Comparison of ENCODE assay signal across 7 cellular contexts in the genomic region with DNA sequence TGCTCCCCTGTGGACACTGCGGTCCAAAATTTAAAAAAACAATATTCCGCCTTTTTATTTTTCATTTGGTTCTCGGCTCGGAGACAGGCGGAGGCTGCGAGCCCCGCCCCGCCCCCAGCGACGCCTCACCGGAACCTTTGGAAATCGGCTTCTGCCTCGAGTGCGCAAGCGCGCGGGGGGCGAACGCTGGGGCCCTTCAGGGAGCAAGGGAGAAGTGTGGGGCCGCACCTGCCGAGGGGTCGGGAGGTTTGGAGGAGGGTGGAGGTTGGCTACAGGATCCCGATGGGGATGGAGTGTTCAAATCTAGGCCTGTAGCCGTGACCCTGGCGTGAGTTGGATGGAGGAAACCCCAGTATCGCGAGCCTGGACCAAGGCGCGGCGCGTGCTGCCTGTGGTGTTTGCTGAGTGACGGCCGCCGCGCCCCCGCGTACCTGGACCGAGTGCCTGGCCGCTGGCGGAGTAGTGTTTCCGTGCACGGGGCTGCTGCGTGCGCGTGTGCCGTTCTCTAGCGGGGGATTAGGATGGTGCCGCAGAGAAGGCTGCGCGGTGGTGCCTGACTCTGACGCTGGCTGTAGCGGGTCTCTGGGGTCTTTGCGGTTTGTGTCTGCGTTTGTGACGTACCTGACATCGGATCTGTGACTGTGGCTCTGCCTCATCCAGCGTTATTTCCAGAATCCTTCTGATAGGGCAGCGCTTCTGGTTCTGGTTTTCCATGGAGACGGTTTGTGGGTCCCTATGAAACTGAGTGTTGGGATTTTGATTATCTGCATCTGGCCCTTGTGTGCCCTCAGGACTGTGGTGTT. TPM values are rescaled to one million over a fixed set of nuclear protein-coding genes. Genes with fewer than 3 reads are reported as not detected.
DNase-seq lines count a peak whose midpoint lies in the region; ATAC-seq and TF ChIP-seq lines count a peak whose summit lies in the region.

No MANE protein-coding gene starts in this region.

- intact Hi-C loops in activated CD4-positive, alpha-beta T cell treated with anti-CD3 and anti-CD28 coated beads, Interleukin-2, amount 10 ng/mL, durations not matched to agents 24 days and 14 days (cut with micrococcal nuclease): loop anchor here (1.0 to 10.0 kb wide), 6 partner anchors 62 to 441 kb away; a partner anchor contains a TSS
- intact Hi-C loops in left lung (cut with DNase I): no loop called here

- peaks cover 28% of the 10 kb centered on the region for H3K4me1 Mint-ChIP-seq in activated CD4-positive, alpha-beta T cell treated with anti-CD3 and anti-CD28 coated beads, Interleukin-2, amount 10 ng/mL, durations not matched to agents 24 days and 14 days

- H3K9me3 ChIP-seq in left lung: peaks cover 0 to 16% of the 10 kb centered on the region in 2 donors

- TF ChIP-seq CTCF in left lung (IDR thresholded peaks at IDR 0.05): no peak

- peaks cover 27% of the 10 kb centered on the region for H3K36me3 Mint-ChIP-seq in activated CD4-positive, alpha-beta T cell treated with anti-CD3 and anti-CD28 coated beads, Interleukin-2, amount 10 ng/mL, durations not matched to agents 24 days and 14 days (ENCODE audit: low read depth)

- DNase-seq in NCI-H2171 treated with DMSO at 0.1 percent for 48 hours (lab: John Stamatoyannopoulos, UW) (peak; percentile 93), cortex of kidney (lab: John Stamatoyannopoulos, UW) (peak; percentile 21), left lung (peak; percentile 90 to 94)
- DNase-seq in activated CD4-positive, alpha-beta T cell treated with anti-CD3 and anti-CD28 coated beads, Interleukin-2, amount 10 ng/mL, durations not matched to agents 24 days and 14 days: peak; percentile 96
- peak; percentile 83 for DNase-seq in stimulated activated CD4-positive, alpha-beta T cell treated with anti-CD3 and anti-CD28 coated beads, Interleukin-2, amount 100 ng/mL, for 4 hours (ENCODE audit: low read depth)

- peak overlapping the region; percentile 70 to 79 for H3K4me3 ChIP-seq in left lung

- H3K27me3 ChIP-seq in left lung: no peaks in the 10 kb centered on the region

- peak overlapping the region; percentile 98 for H3K27ac Mint-ChIP-seq in activated CD4-positive, alpha-beta T cell treated with anti-CD3 and anti-CD28 coated beads, Interleukin-2, amount 10 ng/mL, durations not matched to agents 24 days and 14 days

- peak; percentile 64 for ATAC-seq in GM18502 (IDR thresholded peaks at IDR 0.05; ENCODE audit: poor library complexity, unreplicated experiment)
- ATAC-seq in HG02943 (IDR thresholded peaks at IDR 0.05; ENCODE audit: low read depth, unreplicated experiment): peak; percentile 44
- ATAC-seq in left lung: peak; percentile 87

- peaks cover 8 to 26% of the 10 kb centered on the region in 2 donors for H3K4me1 ChIP-seq in left lung

- H3K27me3 Mint-ChIP-seq in activated CD4-positive, alpha-beta T cell treated with anti-CD3 and anti-CD28 coated beads, Interleukin-2, amount 10 ng/mL, durations not matched to agents 24 days and 14 days: no peaks in the 10 kb centered on the region

- H3K4me3 Mint-ChIP-seq in activated CD4-positive, alpha-beta T cell treated with anti-CD3 and anti-CD28 coated beads, Interleukin-2, amount 10 ng/mL, durations not matched to agents 24 days and 14 days: peak overlapping the region; percentile 99

- peaks cover 20% of the 10 kb centered on the region for H3K9me3 Mint-ChIP-seq in activated CD4-positive, alpha-beta T cell treated with anti-CD3 and anti-CD28 coated beads, Interleukin-2, amount 10 ng/mL, durations not matched to agents 24 days and 14 days

- peak overlapping the region; percentile 88 to 90 for H3K27ac ChIP-seq in left lung

- peaks cover 0 to 1% of the 10 kb centered on the region in 2 donors for H3K36me3 ChIP-seq in left lung

RNA-seq across cellular contexts. Expression of a gene that starts 0.6 kb away (rescaled TPM):
- total RNA-seq in activated CD4-positive, alpha-beta T cell treated with anti-CD3 and anti-CD28 coated beads, Interleukin-2, amount 10 ng/mL, durations not matched to agents 24 days and 14 days: 9.6 and 11.3 TPM in 2 replicates
- total RNA-seq in left lung: 10 to 100 TPM; 11.6 to 12.8 TPM

Comparison
In these comparisons a context has a peak if more than half of its experiments do, and no peak if none do; other contexts are left out.
1. Peak in every context shown above with its lines: DNase-seq, ATAC-seq, H3K4me3 ChIP-seq and H3K27ac ChIP-seq.
2. DNase-seq: peak in every context shown above with its lines; median percentile 96 in activated CD4-positive, alpha-beta T cell treated with anti-CD3 and anti-CD28 coated beads, Interleukin-2, amount 10 ng/mL, durations not matched to agents 24 days and 14 days; 93 in NCI-H2171 treated with DMSO at 0.1 percent for 48 hours; 92 in left lung; 83 in stimulated activated CD4-positive, alpha-beta T cell treated with anti-CD3 and anti-CD28 coated beads, Interleukin-2, amount 100 ng/mL, for 4 hours; 21 in cortex of kidney.